ENCODE assay signal across 9 cellular contexts in genomic region chr6:136921521-136921935, GRCh38. TPM values are rescaled to one million over a fixed set of nuclear protein-coding genes. Genes with fewer than 3 reads are reported as not detected.
DNase-seq lines count a peak whose midpoint lies in the region; ATAC-seq and TF ChIP-seq lines count a peak whose summit lies in the region.
"Had no signal": no experiment of that assay in that cellular context is flagged by ENCODE, and none has a peak within 500 bp of the region (broad histone marks: within the 10 kb centered on the region; RNA-seq: fewer than 3 reads in every experiment).

No MANE protein-coding gene starts in this region.

- H3K27me3 ChIP-seq in upper lobe of left lung = peaks cover 0 to 44% (median 31%) of the 10 kb centered on the region in 4 donors

- peaks cover 75% of the 10 kb centered on the region for H3K27me3 Mint-ChIP-seq in central memory CD8-positive, alpha-beta T cell

- no peaks in the 10 kb centered on the region for H3K36me3 ChIP-seq in upper lobe of left lung

- peak; percentile 51 for DNase-seq in NCI-H1092 treated with DMSO at 0.1 percent for 48 hours (lab: John Stamatoyannopoulos, UW)
- no peak for DNase-seq in NCI-H1092 (lab: John Stamatoyannopoulos, UW)
- DNase-seq in NB4 (ENCODE audit: low read depth) = peak; percentile 59
- DNase-seq in central memory CD8-positive, alpha-beta T cell (ENCODE audit: low spot score in 2 of 2) = no peak
- peak; percentile 5 to 13 for DNase-seq in lung microvascular endothelial cell (ENCODE audit: low read depth in 2 of 2)
- DNase-seq in upper lobe of left lung = peak in 1 of 2 donors; percentile 87
- DNase-seq in G401 (ENCODE audit: low spot score) = no peak
- no peak for DNase-seq in H4 (ENCODE audit: low spot score)

- WGBS in upper lobe of left lung, 2 donors = 1 to 6% methylated on average over 3 to 39 of the region's 47 CpGs

- H3K4me1 ChIP-seq in upper lobe of left lung = peaks cover 31 to 40% (median 37%) of the 10 kb centered on the region in 4 donors

- no peak for TF ChIP-seq EP300 in upper lobe of left lung (IDR thresholded peaks at IDR 0.05)

- peak overlapping the region; percentile 82 for H3K4me3 Mint-ChIP-seq in central memory CD8-positive, alpha-beta T cell

- H3K9me3 ChIP-seq in upper lobe of left lung = no peaks in the 10 kb centered on the region

- TF ChIP-seq CTCF in NB4 (IDR thresholded peaks at IDR 0.05; ENCODE audit: low read depth, low read length) = no peak
- no peak for TF ChIP-seq CTCF in upper lobe of left lung (IDR thresholded peaks at IDR 0.05)

- in situ Hi-C loops in G401 (cut with HindIII; ENCODE audit: low sequenced_read_pairs) = no loop called here

- peaks cover 5% of the 10 kb centered on the region for H3K36me3 Mint-ChIP-seq in central memory CD8-positive, alpha-beta T cell (ENCODE audit: insufficient read depth)

- ATAC-seq in central memory CD8-positive, alpha-beta T cell (replicated peaks; ENCODE audit: extremely low read depth, poor library complexity, severe bottlenecking) = no peak
- ATAC-seq in upper lobe of left lung (ENCODE audit: low FRiP score in 2 of 2) = peak in 1 of 2 donors; percentile 55

- H3K27ac Mint-ChIP-seq in central memory CD8-positive, alpha-beta T cell (ENCODE audit: low read depth) = no peak overlapping the region

- H3K9me3 Mint-ChIP-seq in central memory CD8-positive, alpha-beta T cell = no peaks in the 10 kb centered on the region

- peaks cover 32% of the 10 kb centered on the region for H3K4me1 Mint-ChIP-seq in central memory CD8-positive, alpha-beta T cell

- H3K27ac ChIP-seq in upper lobe of left lung = no peak overlapping the region
- H3K27ac ChIP-seq: C4-2B had no signal

- H3K4me3 ChIP-seq in NB4 (ENCODE audit: low read depth, low read length) (peak overlapping the region; percentile 48), upper lobe of left lung (peak overlapping the region; percentile 7 to 51 (median 46))

- TF ChIP-seq POLR2A in NB4 (IDR thresholded peaks at IDR 0.05; ENCODE audit: extremely low read depth, insufficient read length) = no peak
- no peak for TF ChIP-seq POLR2A in upper lobe of left lung (IDR thresholded peaks at IDR 0.05)

RNA-seq across cellular contexts. Expression of gene SLC35D3, which starts 0.6 kb away (rescaled TPM):
- total RNA-seq in lung microvascular endothelial cell (not detected in 2 replicates), upper lobe of left lung (under 1 TPM in 1 of 6 donors, not detected in 5; 0.13 TPM)
- not detected in 2 replicates for total RNA-seq in G401 (2014; rRNA removed; shearing (Covaris generic))
- total RNA-seq in H4 (2014; rRNA removed; shearing (Covaris generic)) = not detected in 2 replicates

Comparison
In these comparisons a context has a peak if more than half of its experiments do, and no peak if none do; other contexts are left out.
1. DNase-seq: peak in NCI-H1092 treated with DMSO at 0.1 percent for 48 hours (single experiment), NB4 (single experiment) and lung microvascular endothelial cell (2 of 2); none in NCI-H1092 (single experiment), central memory CD8-positive, alpha-beta T cell (0 of 2), G401 (single experiment) and H4 (single experiment).